In genomic region chr1:212284332-212284743, GRCh38 we compare ENCODE assay signal across 8 cellular contexts. TPM values are rescaled to one million over a fixed set of nuclear protein-coding genes. Genes with fewer than 3 reads are reported as not detected.
DNase-seq lines count a peak whose midpoint lies in the region; ATAC-seq, FAIRE-seq and TF ChIP-seq lines count a peak whose summit lies in the region.

No MANE protein-coding gene starts in this region.

- no peaks in the 10 kb centered on the region for H3K27me3 Mint-ChIP-seq in CD8-positive, alpha-beta memory T cell

- DNase-seq in CD8-positive, alpha-beta memory T cell = no peak
- no peak for DNase-seq in PC-9
- DNase-seq in epithelial cell of proximal tubule (ENCODE audit: low read depth) = no peak
- no peak for DNase-seq in pancreas

- H4K20me1 ChIP-seq in PC-9 (ENCODE audit: insufficient read depth) = no peaks in the 10 kb centered on the region

- H3K9me2 ChIP-seq in PC-9 (ENCODE audit: insufficient read depth) = no peaks in the 10 kb centered on the region

- peak overlapping the region; percentile 97 for H3K27ac ChIP-seq in CD8-positive, alpha-beta memory T cell (ENCODE audit: low read depth, low read length)
- peak overlapping the region; percentile 70 for H3K27ac ChIP-seq in PC-9
- peak overlapping the region; percentile 97 to 99 (median 98) for H3K27ac ChIP-seq in pancreas

- no peak for TF ChIP-seq CTCF in PC-9 (conservative IDR thresholded peaks at IDR 0.05)
- TF ChIP-seq CTCF in epithelial cell of proximal tubule (conservative IDR thresholded peaks at IDR 0.05; ENCODE audit: low read depth, low read length) = no peak
- no peak for TF ChIP-seq CTCF in pancreas (IDR thresholded peaks at IDR 0.05)

- H3K9me3 Mint-ChIP-seq in CD8-positive, alpha-beta memory T cell = no peaks in the 10 kb centered on the region

- peaks cover 19% of the 10 kb centered on the region for H3F3A ChIP-seq in PC-9 (ENCODE audit: insufficient read depth, low read depth)

- intact Hi-C loops in PC-9 (cut with micrococcal nuclease; ENCODE audit: unreplicated experiment) = loop anchor here (2.0 to 10.0 kb wide), 5 partner anchors 50 to 710 kb away; partner anchors contain the start of gene SLC30A1
- intact Hi-C loops in pancreas (cut with DNase I) = no loop called here

- H3K27ac Mint-ChIP-seq in CD8-positive, alpha-beta memory T cell = peak overlapping the region; percentile 91 to 100 (median 98)

- POLR2A ChIA-PET in CD8-positive, alpha-beta memory T cell (lab: Charles Lee) = interaction anchor here (0.7 to 1.5 kb wide), 5 partner anchors 28 to 920 kb away, joined by 3 to 6 read pairs (median 4); partner anchors contain the start of genes DTL and INTS7
- POLR2A ChIA-PET in PC-9 (lab: Charles Lee; ENCODE audit: unreplicated experiment) = interaction anchor here (0.5 to 0.7 kb wide), 5 partner anchors 29 to 318 kb away, joined by 3 to 4 read pairs (median 4); no protein-coding TSS in a partner anchor

- ATAC-seq in pancreas (no peak), HG03097 (IDR thresholded peaks at IDR 0.05; ENCODE audit: low FRiP score, unreplicated experiment) (no peak), GM18861 (IDR thresholded peaks at IDR 0.05; ENCODE audit: unreplicated experiment) (no peak), HG03108 (IDR thresholded peaks at IDR 0.05; ENCODE audit: unreplicated experiment) (no peak), GM19452 (IDR thresholded peaks at IDR 0.05; ENCODE audit: unreplicated experiment) (no peak)

- no peaks in the 10 kb centered on the region for H3K27me3 ChIP-seq in CD8-positive, alpha-beta memory T cell (ENCODE audit: insufficient read depth, low read length, poor library complexity, severe bottlenecking)
- H3K27me3 ChIP-seq in PC-9 (ENCODE audit: insufficient read depth, low read depth) (no peaks in the 10 kb centered on the region), pancreas (no peaks in the 10 kb centered on the region)

- peak overlapping the region; percentile 96 to 100 (median 99) for H3K4me3 Mint-ChIP-seq in CD8-positive, alpha-beta memory T cell

- peaks cover 26% of the 10 kb centered on the region for H3K4me1 ChIP-seq in CD8-positive, alpha-beta memory T cell (ENCODE audit: insufficient read depth, low read length)
- H3K4me1 ChIP-seq in PC-9 (replicated peaks; ENCODE audit: insufficient read depth) (peaks cover 30% of the 10 kb centered on the region), pancreas (peaks cover 0 to 20% (median 20%) of the 10 kb centered on the region in 3 donors)

- H3K4me3 ChIP-seq in CD8-positive, alpha-beta memory T cell (ENCODE audit: low read length) = peak overlapping the region; percentile 92
- H3K4me3 ChIP-seq in PC-9 (peak overlapping the region; percentile 65), epithelial cell of proximal tubule (ENCODE audit: low read depth, low read length) (peak overlapping the region; percentile 85), pancreas (peak overlapping the region; percentile 34 to 95 (median 66))

- BruUV-seq in PC-9 (replicated peaks; lab: Mats Ljungman, UMichigan) = TSS peak; percentile 82

- H3K4me2 ChIP-seq in PC-9 = peak overlapping the region; percentile 95

- CTCF ChIA-PET in CD8-positive, alpha-beta memory T cell (lab: Charles Lee) = interaction anchor here (1.0 to 1.6 kb wide), 3 partner anchors 14 to 249 kb away, joined by 3 to 4 read pairs (median 4); partner anchors contain the start of genes DTL and INTS7
- CTCF ChIA-PET in PC-9 (lab: Charles Lee) = interaction anchor here (0.6 to 1.0 kb wide), 4 partner anchors 172 to 248 kb away, joined by 3 to 4 read pairs (median 3); partner anchors contain the start of gene DTL

- H3K79me2 ChIP-seq in PC-9 (ENCODE audit: low read depth) = peaks cover 33% of the 10 kb centered on the region

- WGBS in pancreas, 2 donors = 5 to 6% methylated on average over 14 of the region's 14 CpGs

- FAIRE-seq in pancreas (lab: Jason Lieb, UNC) = no peak

- H2AFZ ChIP-seq in PC-9 = peak overlapping the region; percentile 89

- H3K36me3 ChIP-seq in CD8-positive, alpha-beta memory T cell (ENCODE audit: insufficient read depth, low read length) = no peaks in the 10 kb centered on the region
- H3K36me3 ChIP-seq in PC-9 (ENCODE audit: low read depth) = no peaks in the 10 kb centered on the region
- no peaks in the 10 kb centered on the region for H3K36me3 ChIP-seq in pancreas

- H3K36me3 Mint-ChIP-seq in CD8-positive, alpha-beta memory T cell = peaks cover 0 to 27% (median 0%) of the 10 kb centered on the region in 3 donors

- no peaks in the 10 kb centered on the region for H3K9me3 ChIP-seq in CD8-positive, alpha-beta memory T cell (ENCODE audit: low read length)
- no peaks in the 10 kb centered on the region for H3K9me3 ChIP-seq in PC-9 (ENCODE audit: insufficient read depth, low read depth)
- no peaks in the 10 kb centered on the region for H3K9me3 ChIP-seq in pancreas

- H3K4me1 Mint-ChIP-seq in CD8-positive, alpha-beta memory T cell = peaks cover 28 to 46% (median 38%) of the 10 kb centered on the region in 3 donors

RNA-seq across cellular contexts. Expression of gene PPP2R5A, which starts 0.9 kb away (rescaled TPM):
- 10 to 100 TPM; 46.1 to 46.9 TPM for total RNA-seq in CD8-positive, alpha-beta memory T cell
- polyA plus RNA-seq in CD8-positive, alpha-beta memory T cell = 51.9 TPM
- total RNA-seq in PC-9 (2021) (22.8 and 26.7 TPM in 2 replicates), epithelial cell of proximal tubule (31.1 and 31.2 TPM in 2 replicates), pancreas (10 to 100 TPM; 19.6 to 30.5 (median 22.2) TPM)
- 10 to 100 TPM; 14.4 to 19.3 TPM for polyA plus RNA-seq in pancreas
